Comparison of ENCODE assay signal across 1 cellular context in genomic region chr3:38454179-38454883, GRCh38.
A peak's percentile ranks its signal among the peaks of the same experiment; 100 is the strongest.
TF ChIP-seq lines count a peak whose summit lies in the region.

No MANE protein-coding gene starts in this region.

TF ChIP-seq in HepG2, 621 proteins besides CTCF, POLR2A, EP300 and RAD21 (continued from another document and continues in another):
- TF ChIP-seq PAXIP1 (CRISPR knock-in tag; conservative IDR thresholded peaks at IDR 0.05) (0 out of 2 replicates have a peak, but pooled peaks have one; percentile 3), NR1H2 (CRISPR knock-in tag; IDR thresholded peaks at IDR 0.05; ENCODE audit: borderline replicate concordance, low read depth) (no peak), SSRP1 (CRISPR knock-in tag; IDR thresholded peaks at IDR 0.05) (0 out of 2 replicates have a peak, but pooled peaks have one; percentile 36), MYC (CRISPR knock-in tag; IDR thresholded peaks at IDR 0.05; ENCODE audit: borderline replicate concordance) (no peak), KDM5A (IDR thresholded peaks at IDR 0.05; ENCODE audit: borderline replicate concordance, low read length) (no peak), ZFP36 (IDR thresholded peaks at IDR 0.05; ENCODE audit: borderline replicate concordance, low read depth, low read length, partially characterized antibody) (no peak), NFATC3 (CRISPR knock-in tag; IDR thresholded peaks at IDR 0.05) (no peak), KLF9 (CRISPR knock-in tag; IDR thresholded peaks at IDR 0.05; ENCODE audit: low read depth) (no peak), ZNF282 (IDR thresholded peaks at IDR 0.05; ENCODE audit: partially characterized antibody) (no peak), LBX2 (CRISPR knock-in tag; IDR thresholded peaks at IDR 0.05; ENCODE audit: borderline replicate concordance) (no peak), HMGXB4 (CRISPR knock-in tag; IDR thresholded peaks at IDR 0.05; ENCODE audit: borderline replicate concordance in 1 of 2, low read depth in 1 of 2) (no peak; a peak in 1 of 4 replicates), ZFYVE20 (CRISPR knock-in tag; IDR thresholded peaks at IDR 0.05; ENCODE audit: borderline replicate concordance, low read depth) (no peak), JUN (CRISPR knock-in tag; IDR thresholded peaks at IDR 0.05) (no peak), GATAD1 (CRISPR knock-in tag; IDR thresholded peaks at IDR 0.05) (no peak), IKZF5 (CRISPR knock-in tag; IDR thresholded peaks at IDR 0.05) (0 out of 2 replicates have a peak, but pooled peaks have one; percentile 26), ZNF546 (CRISPR knock-in tag; conservative IDR thresholded peaks at IDR 0.05) (no peak), SAP130 (CRISPR knock-in tag; IDR thresholded peaks at IDR 0.05; ENCODE audit: low read depth) (0 out of 2 replicates have a peak, but pooled peaks have one; percentile 7), RFXANK (CRISPR knock-in tag; IDR thresholded peaks at IDR 0.05) (no peak), SMYD3 (CRISPR knock-in tag; IDR thresholded peaks at IDR 0.05) (no peak; the same call in 1 of the 2 replicates), PATZ1 (CRISPR knock-in tag; IDR thresholded peaks at IDR 0.05) (no peak), GABPA (IDR thresholded peaks at IDR 0.05; ENCODE audit: low read depth, low read length) (no peak), GABPA (CRISPR knock-in tag; IDR thresholded peaks at IDR 0.05; ENCODE audit: low read depth) (no peak)
- TF ChIP-seq, protein P1, sequence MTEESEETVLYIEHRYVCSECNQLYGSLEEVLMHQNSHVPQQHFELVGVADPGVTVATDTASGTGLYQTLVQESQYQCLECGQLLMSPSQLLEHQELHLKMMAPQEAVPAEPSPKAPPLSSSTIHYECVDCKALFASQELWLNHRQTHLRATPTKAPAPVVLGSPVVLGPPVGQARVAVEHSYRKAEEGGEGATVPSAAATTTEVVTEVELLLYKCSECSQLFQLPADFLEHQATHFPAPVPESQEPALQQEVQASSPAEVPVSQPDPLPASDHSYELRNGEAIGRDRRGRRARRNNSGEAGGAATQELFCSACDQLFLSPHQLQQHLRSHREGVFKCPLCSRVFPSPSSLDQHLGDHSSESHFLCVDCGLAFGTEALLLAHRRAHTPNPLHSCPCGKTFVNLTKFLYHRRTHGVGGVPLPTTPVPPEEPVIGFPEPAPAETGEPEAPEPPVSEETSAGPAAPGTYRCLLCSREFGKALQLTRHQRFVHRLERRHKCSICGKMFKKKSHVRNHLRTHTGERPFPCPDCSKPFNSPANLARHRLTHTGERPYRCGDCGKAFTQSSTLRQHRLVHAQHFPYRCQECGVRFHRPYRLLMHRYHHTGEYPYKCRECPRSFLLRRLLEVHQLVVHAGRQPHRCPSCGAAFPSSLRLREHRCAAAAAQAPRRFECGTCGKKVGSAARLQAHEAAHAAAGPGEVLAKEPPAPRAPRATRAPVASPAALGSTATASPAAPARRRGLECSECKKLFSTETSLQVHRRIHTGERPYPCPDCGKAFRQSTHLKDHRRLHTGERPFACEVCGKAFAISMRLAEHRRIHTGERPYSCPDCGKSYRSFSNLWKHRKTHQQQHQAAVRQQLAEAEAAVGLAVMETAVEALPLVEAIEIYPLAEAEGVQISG (CRISPR knock-in tag; IDR thresholded peaks at IDR 0.05): no peak
- TF ChIP-seq, protein P2, sequence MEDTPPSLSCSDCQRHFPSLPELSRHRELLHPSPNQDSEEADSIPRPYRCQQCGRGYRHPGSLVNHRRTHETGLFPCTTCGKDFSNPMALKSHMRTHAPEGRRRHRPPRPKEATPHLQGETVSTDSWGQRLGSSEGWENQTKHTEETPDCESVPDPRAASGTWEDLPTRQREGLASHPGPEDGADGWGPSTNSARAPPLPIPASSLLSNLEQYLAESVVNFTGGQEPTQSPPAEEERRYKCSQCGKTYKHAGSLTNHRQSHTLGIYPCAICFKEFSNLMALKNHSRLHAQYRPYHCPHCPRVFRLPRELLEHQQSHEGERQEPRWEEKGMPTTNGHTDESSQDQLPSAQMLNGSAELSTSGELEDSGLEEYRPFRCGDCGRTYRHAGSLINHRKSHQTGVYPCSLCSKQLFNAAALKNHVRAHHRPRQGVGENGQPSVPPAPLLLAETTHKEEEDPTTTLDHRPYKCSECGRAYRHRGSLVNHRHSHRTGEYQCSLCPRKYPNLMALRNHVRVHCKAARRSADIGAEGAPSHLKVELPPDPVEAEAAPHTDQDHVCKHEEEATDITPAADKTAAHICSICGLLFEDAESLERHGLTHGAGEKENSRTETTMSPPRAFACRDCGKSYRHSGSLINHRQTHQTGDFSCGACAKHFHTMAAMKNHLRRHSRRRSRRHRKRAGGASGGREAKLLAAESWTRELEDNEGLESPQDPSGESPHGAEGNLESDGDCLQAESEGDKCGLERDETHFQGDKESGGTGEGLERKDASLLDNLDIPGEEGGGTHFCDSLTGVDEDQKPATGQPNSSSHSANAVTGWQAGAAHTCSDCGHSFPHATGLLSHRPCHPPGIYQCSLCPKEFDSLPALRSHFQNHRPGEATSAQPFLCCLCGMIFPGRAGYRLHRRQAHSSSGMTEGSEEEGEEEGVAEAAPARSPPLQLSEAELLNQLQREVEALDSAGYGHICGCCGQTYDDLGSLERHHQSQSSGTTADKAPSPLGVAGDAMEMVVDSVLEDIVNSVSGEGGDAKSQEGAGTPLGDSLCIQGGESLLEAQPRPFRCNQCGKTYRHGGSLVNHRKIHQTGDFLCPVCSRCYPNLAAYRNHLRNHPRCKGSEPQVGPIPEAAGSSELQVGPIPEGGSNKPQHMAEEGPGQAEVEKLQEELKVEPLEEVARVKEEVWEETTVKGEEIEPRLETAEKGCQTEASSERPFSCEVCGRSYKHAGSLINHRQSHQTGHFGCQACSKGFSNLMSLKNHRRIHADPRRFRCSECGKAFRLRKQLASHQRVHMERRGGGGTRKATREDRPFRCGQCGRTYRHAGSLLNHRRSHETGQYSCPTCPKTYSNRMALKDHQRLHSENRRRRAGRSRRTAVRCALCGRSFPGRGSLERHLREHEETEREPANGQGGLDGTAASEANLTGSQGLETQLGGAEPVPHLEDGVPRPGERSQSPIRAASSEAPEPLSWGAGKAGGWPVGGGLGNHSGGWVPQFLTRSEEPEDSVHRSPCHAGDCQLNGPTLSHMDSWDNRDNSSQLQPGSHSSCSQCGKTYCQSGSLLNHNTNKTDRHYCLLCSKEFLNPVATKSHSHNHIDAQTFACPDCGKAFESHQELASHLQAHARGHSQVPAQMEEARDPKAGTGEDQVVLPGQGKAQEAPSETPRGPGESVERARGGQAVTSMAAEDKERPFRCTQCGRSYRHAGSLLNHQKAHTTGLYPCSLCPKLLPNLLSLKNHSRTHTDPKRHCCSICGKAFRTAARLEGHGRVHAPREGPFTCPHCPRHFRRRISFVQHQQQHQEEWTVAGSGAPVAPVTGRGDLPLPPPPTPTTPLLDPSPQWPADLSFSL (CRISPR knock-in tag; IDR thresholded peaks at IDR 0.05): no peak
- TF ChIP-seq, protein P3, sequence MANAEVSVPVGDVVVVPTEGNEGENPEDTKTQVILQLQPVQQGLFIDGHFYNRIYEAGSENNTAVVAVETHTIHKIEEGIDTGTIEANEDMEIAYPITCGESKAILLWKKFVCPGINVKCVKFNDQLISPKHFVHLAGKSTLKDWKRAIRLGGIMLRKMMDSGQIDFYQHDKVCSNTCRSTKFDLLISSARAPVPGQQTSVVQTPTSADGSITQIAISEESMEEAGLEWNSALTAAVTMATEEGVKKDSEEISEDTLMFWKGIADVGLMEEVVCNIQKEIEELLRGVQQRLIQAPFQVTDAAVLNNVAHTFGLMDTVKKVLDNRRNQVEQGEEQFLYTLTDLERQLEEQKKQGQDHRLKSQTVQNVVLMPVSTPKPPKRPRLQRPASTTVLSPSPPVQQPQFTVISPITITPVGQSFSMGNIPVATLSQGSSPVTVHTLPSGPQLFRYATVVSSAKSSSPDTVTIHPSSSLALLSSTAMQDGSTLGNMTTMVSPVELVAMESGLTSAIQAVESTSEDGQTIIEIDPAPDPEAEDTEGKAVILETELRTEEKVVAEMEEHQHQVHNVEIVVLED (CRISPR knock-in tag; IDR thresholded peaks at IDR 0.05; ENCODE audit: borderline replicate concordance): no peak
- TF ChIP-seq, protein P4, sequence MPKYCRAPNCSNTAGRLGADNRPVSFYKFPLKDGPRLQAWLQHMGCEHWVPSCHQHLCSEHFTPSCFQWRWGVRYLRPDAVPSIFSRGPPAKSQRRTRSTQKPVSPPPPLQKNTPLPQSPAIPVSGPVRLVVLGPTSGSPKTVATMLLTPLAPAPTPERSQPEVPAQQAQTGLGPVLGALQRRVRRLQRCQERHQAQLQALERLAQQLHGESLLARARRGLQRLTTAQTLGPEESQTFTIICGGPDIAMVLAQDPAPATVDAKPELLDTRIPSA (CRISPR knock-in tag; IDR thresholded peaks at IDR 0.05; ENCODE audit: borderline replicate concordance): no peak
- TF ChIP-seq, protein P5, sequence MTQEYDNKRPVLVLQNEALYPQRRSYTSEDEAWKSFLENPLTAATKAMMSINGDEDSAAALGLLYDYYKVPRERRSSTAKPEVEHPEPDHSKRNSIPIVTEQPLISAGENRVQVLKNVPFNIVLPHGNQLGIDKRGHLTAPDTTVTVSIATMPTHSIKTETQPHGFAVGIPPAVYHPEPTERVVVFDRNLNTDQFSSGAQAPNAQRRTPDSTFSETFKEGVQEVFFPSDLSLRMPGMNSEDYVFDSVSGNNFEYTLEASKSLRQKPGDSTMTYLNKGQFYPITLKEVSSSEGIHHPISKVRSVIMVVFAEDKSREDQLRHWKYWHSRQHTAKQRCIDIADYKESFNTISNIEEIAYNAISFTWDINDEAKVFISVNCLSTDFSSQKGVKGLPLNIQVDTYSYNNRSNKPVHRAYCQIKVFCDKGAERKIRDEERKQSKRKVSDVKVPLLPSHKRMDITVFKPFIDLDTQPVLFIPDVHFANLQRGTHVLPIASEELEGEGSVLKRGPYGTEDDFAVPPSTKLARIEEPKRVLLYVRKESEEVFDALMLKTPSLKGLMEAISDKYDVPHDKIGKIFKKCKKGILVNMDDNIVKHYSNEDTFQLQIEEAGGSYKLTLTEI (CRISPR knock-in tag; conservative IDR thresholded peaks at IDR 0.05): no peak
- TF ChIP-seq, protein P6, sequence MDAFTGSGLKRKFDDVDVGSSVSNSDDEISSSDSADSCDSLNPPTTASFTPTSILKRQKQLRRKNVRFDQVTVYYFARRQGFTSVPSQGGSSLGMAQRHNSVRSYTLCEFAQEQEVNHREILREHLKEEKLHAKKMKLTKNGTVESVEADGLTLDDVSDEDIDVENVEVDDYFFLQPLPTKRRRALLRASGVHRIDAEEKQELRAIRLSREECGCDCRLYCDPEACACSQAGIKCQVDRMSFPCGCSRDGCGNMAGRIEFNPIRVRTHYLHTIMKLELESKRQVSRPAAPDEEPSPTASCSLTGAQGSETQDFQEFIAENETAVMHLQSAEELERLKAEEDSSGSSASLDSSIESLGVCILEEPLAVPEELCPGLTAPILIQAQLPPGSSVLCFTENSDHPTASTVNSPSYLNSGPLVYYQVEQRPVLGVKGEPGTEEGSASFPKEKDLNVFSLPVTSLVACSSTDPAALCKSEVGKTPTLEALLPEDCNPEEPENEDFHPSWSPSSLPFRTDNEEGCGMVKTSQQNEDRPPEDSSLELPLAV (CRISPR knock-in tag; conservative IDR thresholded peaks at IDR 0.05; ENCODE audit: low read depth): no peak
